Comparison of ENCODE assay signal across 32 cellular contexts in the genomic region with DNA sequence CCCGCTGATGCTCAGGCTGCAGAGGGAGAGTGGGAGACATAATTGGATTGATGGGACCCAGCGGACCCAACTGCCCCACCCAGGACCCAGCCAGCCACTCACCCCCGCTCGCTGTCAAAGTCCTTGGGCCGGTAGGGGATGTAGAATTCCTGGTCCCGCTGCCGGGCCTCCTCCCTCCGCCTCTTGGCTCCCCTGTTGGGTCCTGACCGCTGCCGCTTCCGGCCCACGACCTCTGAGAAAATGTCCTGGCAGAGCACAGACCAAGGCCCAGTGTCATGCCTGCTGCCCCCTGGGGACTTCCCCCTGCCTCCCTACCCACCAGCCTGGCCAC. TPM values are rescaled to one million over a fixed set of nuclear protein-coding genes. Genes with fewer than 3 reads are reported as not detected.
"Had no signal": no experiment of that assay in that cellular context is flagged by ENCODE, and none has a peak within 500 bp of the region (broad histone marks: within the 10 kb centered on the region; RNA-seq: fewer than 3 reads in every experiment).

No MANE protein-coding gene starts in this region.

- H3K9me3 ChIP-seq: body of pancreas, left lung, mucosa of descending colon, thyroid gland, upper lobe of left lung, vagina had no signal

- ATAC-seq: esophagus mucosa; left lung; mucosa of descending colon; natural killer cell treated with Interleukin-12 subunit alpha and Interleukin-12 subunit beta and Interleukin-15 and Interleukin-18, amount 100 ng/mL, for 72 hours; sciatic nerve; stimulated activated memory B cell treated with anti-CD40 and anti-IgM and Interleukin-4, amounts not matched to agents 10 μg/mL and 1 μg/mL and 100 μg/mL, for 72 hours; stimulated activated naive CD8-positive, alpha-beta T cell treated with anti-CD3 and anti-CD28 coated beads, Interleukin-15, amount 100 ng/mL, for 72 hours had no signal

- H3K4me3 Mint-ChIP-seq: activated naive CD8-positive, alpha-beta T cell; natural killer cell treated with Interleukin-12 subunit alpha and Interleukin-12 subunit beta and Interleukin-15 and Interleukin-18, amount 100 ng/mL, for 72 hours; stimulated activated memory B cell treated with anti-CD40 and anti-IgM and Interleukin-4, amounts not matched to agents 10 μg/mL and 1 μg/mL and 100 μg/mL, for 72 hours; stimulated activated naive CD8-positive, alpha-beta T cell treated with anti-CD3 and anti-CD28 coated beads, Interleukin-15, amount 100 ng/mL, for 72 hours had no signal

- H3K9me3 Mint-ChIP-seq: natural killer cell treated with Interleukin-12 subunit alpha and Interleukin-12 subunit beta and Interleukin-15 and Interleukin-18, amount 100 ng/mL, for 72 hours; stimulated activated memory B cell treated with anti-CD40 and anti-IgM and Interleukin-4, amounts not matched to agents 10 μg/mL and 1 μg/mL and 100 μg/mL, for 72 hours; stimulated activated naive CD8-positive, alpha-beta T cell treated with anti-CD3 and anti-CD28 coated beads, Interleukin-15, amount 100 ng/mL, for 72 hours had no signal

- H3K27ac ChIP-seq: body of pancreas, coronary artery, left lung, skin epidermis, upper lobe of left lung, vagina had no signal

- H3K4me1 ChIP-seq: left lung, upper lobe of left lung, vagina had no signal

- H3K27me3 Mint-ChIP-seq: activated naive CD8-positive, alpha-beta T cell; natural killer cell treated with Interleukin-12 subunit alpha and Interleukin-12 subunit beta and Interleukin-15 and Interleukin-18, amount 100 ng/mL, for 72 hours; stimulated activated memory B cell treated with anti-CD40 and anti-IgM and Interleukin-4, amounts not matched to agents 10 μg/mL and 1 μg/mL and 100 μg/mL, for 72 hours; stimulated activated naive CD8-positive, alpha-beta T cell treated with anti-CD3 and anti-CD28 coated beads, Interleukin-15, amount 100 ng/mL, for 72 hours had no signal

- H3K27ac Mint-ChIP-seq: activated naive CD8-positive, alpha-beta T cell; natural killer cell treated with Interleukin-12 subunit alpha and Interleukin-12 subunit beta and Interleukin-15 and Interleukin-18, amount 100 ng/mL, for 72 hours; stimulated activated memory B cell treated with anti-CD40 and anti-IgM and Interleukin-4, amounts not matched to agents 10 μg/mL and 1 μg/mL and 100 μg/mL, for 72 hours had no signal

- H3K4me3 ChIP-seq: body of pancreas, coronary artery, left lung, lung, mucosa of descending colon, skin epidermis, thyroid gland, upper lobe of left lung, vagina had no signal

- H3K27me3 ChIP-seq: body of pancreas, left lung, thyroid gland, upper lobe of left lung, vagina had no signal

- DNase-seq: activated CD4-positive, alpha-beta T cell treated with anti-CD3 and anti-CD28 coated beads for 4 hours; activated CD4-positive, alpha-beta T cell treated with anti-CD3 and anti-CD28 coated beads, Interleukin-2, amount 50 U/mL, for 4 hours; activated effector memory CD4-positive, alpha-beta T cell treated with Interleukin-2 at 50 U/mL for 16 hours; activated naive CD4-positive, alpha-beta T cell treated with Interleukin-2 at 50 U/mL for 16 hours; body of pancreas; cerebellar nuclear complex; foreskin fibroblast; head of caudate nucleus; kidney glomerular epithelial cell; left lung; mesendoderm; mucosa of descending colon; stimulated activated CD4-positive, alpha-beta T cell treated with anti-CD3 and anti-CD28 coated beads, Interleukin-12 subunit alpha, Interleukin-12 subunit beta, amount 100 ng/mL, for 4 hours; stimulated activated CD4-positive, alpha-beta T cell treated with anti-CD3 and anti-CD28 coated beads, Interleukin-4, amount 100 ng/mL, for 24 hours; stimulated activated naive CD8-positive, alpha-beta T cell treated with anti-CD3 and anti-CD28 coated beads, Interleukin-15, amount 100 ng/mL, for 72 hours; substantia nigra; thyroid gland; upper lobe of left lung had no signal

RNA-seq across cellular contexts. Expression of a gene that starts 13.5 kb away (rescaled TPM):
- total RNA-seq: aorta, myocyte, osteocyte, posterior vena cava, vagina had no signal

RNA-seq across cellular contexts. Expression of a gene that starts 27.4 kb away (rescaled TPM):
- total RNA-seq: aorta; myocyte; natural killer cell treated with Interleukin-12 subunit alpha and Interleukin-12 subunit beta and Interleukin-15 and Interleukin-18, amount 100 ng/mL, for 72 hours; osteocyte; posterior vena cava; T-helper 1 cell treated with Interleukin-12 subunit alpha and Interleukin-12 subunit beta and Interleukin-4 antibody, amounts not matched to agents 30 ng/mL and 1 ng/mL, for 36 hours had no signal
- polyA plus RNA-seq: aorta had no signal
